In genomic region chr3:58260261-58260731, GRCh38 we compare ENCODE assay signal across 10 cellular contexts. TPM values are rescaled to one million over a fixed set of nuclear protein-coding genes. Genes with fewer than 3 reads are reported as not detected.
A peak's percentile ranks its signal among the peaks of the same experiment; 100 is the strongest.
DNase-seq lines count a peak whose midpoint lies in the region; ATAC-seq and TF ChIP-seq lines count a peak whose summit lies in the region.
"Had no signal": no experiment of that assay in that cellular context is flagged by ENCODE, and none has a peak within 500 bp of the region (broad histone marks: within the 10 kb centered on the region; RNA-seq: fewer than 3 reads in every experiment).

No MANE protein-coding gene starts in this region.

- no peak for DNase-seq in activated CD4-positive, CD25-positive, alpha-beta regulatory T cell treated with anti-CD3 and anti-CD28 coated beads, Interleukin-2, amount 50 U/mL, for 72 hours
- DNase-seq in SJSA1 (ENCODE audit: low read depth in 1 of 2, low spot score in 2 of 2) = peak; percentile 39 to 51
- DNase-seq in fibroblast of gingiva (ENCODE audit: low read depth) = peak; percentile 52
- peak; percentile 44 for DNase-seq in stimulated activated naive CD8-positive, alpha-beta T cell treated with anti-CD3 and anti-CD28 coated beads, Interleukin-15, Interleukin-2, amounts not matched to agents 100 U/mL and 50 U/mL, for 24 hours
- DNase-seq in mesothelial cell of epicardium (ENCODE audit: low spot score in 2 of 2, unreplicated experiment in 2 of 2) = no peak
- DNase-seq: NCI-H774, sigmoid colon had no signal

- no peaks in the 10 kb centered on the region for H3K27me3 Mint-ChIP-seq in mesothelial cell of epicardium (ENCODE audit: low read depth)

- no peak overlapping the region for H3K27ac ChIP-seq in SJSA1
- H3K27ac ChIP-seq: sigmoid colon had no signal

- peak; percentile 72 to 73 for ATAC-seq in activated CD4-positive, CD25-positive, alpha-beta regulatory T cell treated with anti-CD3 and anti-CD28 coated beads, Interleukin-2, amount 50 U/mL, for 24 hours
- ATAC-seq in stimulated activated naive CD8-positive, alpha-beta T cell treated with anti-CD3 and anti-CD28 coated beads, Interleukin-15, Interleukin-2, amounts not matched to agents 100 U/mL and 50 U/mL, for 24 hours = peak; percentile 96
- no peak for ATAC-seq in GM21786 (IDR thresholded peaks at IDR 0.05; ENCODE audit: unreplicated experiment)
- no peak for ATAC-seq in HG02798 (IDR thresholded peaks at IDR 0.05; ENCODE audit: poor library complexity, unreplicated experiment)

- no peaks in the 10 kb centered on the region for H3K36me3 ChIP-seq in SJSA1

- H3K27ac Mint-ChIP-seq in mesothelial cell of epicardium = no peak overlapping the region

- H3K9me3 Mint-ChIP-seq in mesothelial cell of epicardium = no peaks in the 10 kb centered on the region

- no peaks in the 10 kb centered on the region for H3K4me1 Mint-ChIP-seq in mesothelial cell of epicardium

- peaks cover 13% of the 10 kb centered on the region for H3K4me1 ChIP-seq in SJSA1 (replicated peaks)

- no peak overlapping the region for H3K4me3 ChIP-seq in SJSA1
- H3K4me3 ChIP-seq: sigmoid colon had no signal

- no peaks in the 10 kb centered on the region for H3K9me3 ChIP-seq in SJSA1 (replicated peaks)
- H3K9me3 ChIP-seq: sigmoid colon had no signal

- H3K36me3 Mint-ChIP-seq in mesothelial cell of epicardium = peaks cover 2% of the 10 kb centered on the region

- H3K27me3 ChIP-seq in SJSA1 (replicated peaks) = no peaks in the 10 kb centered on the region
- H3K27me3 ChIP-seq: sigmoid colon had no signal

- no peak overlapping the region for H3K4me3 Mint-ChIP-seq in mesothelial cell of epicardium

- TF ChIP-seq CTCF in mesothelial cell of epicardium (IDR thresholded peaks at IDR 0.05; ENCODE audit: unreplicated experiment) = no peak

RNA-seq across cellular contexts. Expression of gene ABHD6, which starts 22.7 kb away (rescaled TPM):
- 3.9 and 6.8 TPM in 2 replicates for total RNA-seq in SJSA1 (2014; rRNA removed; shearing (Covaris generic))
- total RNA-seq in mesothelial cell of epicardium = 3.3 to 4.9 TPM (median 4.2 TPM) in 3 replicates

RNA-seq across cellular contexts. Expression of gene RPP14, which starts 45.7 kb away (rescaled TPM):
- 14.9 and 23.0 TPM in 2 replicates for total RNA-seq in SJSA1 (2014; rRNA removed; shearing (Covaris generic))
- total RNA-seq in mesothelial cell of epicardium = 19.0 to 24.2 TPM (median 21.3 TPM) in 3 replicates

RNA-seq across cellular contexts. Expression of gene HTD2, which starts 46.0 kb away (rescaled TPM):
- total RNA-seq in SJSA1 (2014; rRNA removed; shearing (Covaris generic)) = 6.8 and 16.3 TPM in 2 replicates
- 7.7 to 9.4 TPM (median 8.3 TPM) in 3 replicates for total RNA-seq in mesothelial cell of epicardium

RNA-seq across cellular contexts. Expression of gene DNASE1L3, which starts 49.5 kb away (rescaled TPM):
- not detected in 2 replicates for total RNA-seq in SJSA1 (2014; rRNA removed; shearing (Covaris generic))
- total RNA-seq in mesothelial cell of epicardium = 0.22 to 0.72 TPM (median 0.53 TPM) in 3 replicates

Comparison
In these comparisons a context has a peak if more than half of its experiments do, and no peak if none do; other contexts are left out.
1. ATAC-seq: peak in activated CD4-positive, CD25-positive, alpha-beta regulatory T cell treated with anti-CD3 and anti-CD28 coated beads, Interleukin-2, amount 50 U/mL, for 24 hours (2 of 2) and stimulated activated naive CD8-positive, alpha-beta T cell treated with anti-CD3 and anti-CD28 coated beads, Interleukin-15, Interleukin-2, amounts not matched to agents 100 U/mL and 50 U/mL, for 24 hours (single experiment); none in GM21786 (single experiment) and HG02798 (single experiment).
2. DNase-seq: peak in SJSA1 (2 of 2), fibroblast of gingiva (single experiment) and stimulated activated naive CD8-positive, alpha-beta T cell treated with anti-CD3 and anti-CD28 coated beads, Interleukin-15, Interleukin-2, amounts not matched to agents 100 U/mL and 50 U/mL, for 24 hours (single experiment); none in activated CD4-positive, CD25-positive, alpha-beta regulatory T cell treated with anti-CD3 and anti-CD28 coated beads, Interleukin-2, amount 50 U/mL, for 72 hours (single experiment) and mesothelial cell of epicardium (0 of 2).